1 cellular context compared by ENCODE assay signal in genomic region chr11:73058989-73059674, GRCh38.
TF ChIP-seq lines count a peak whose summit lies in the region.

No MANE protein-coding gene starts in this region.

TF ChIP-seq in IMR-90, 13 proteins besides CTCF, POLR2A, EP300 and RAD21 (continued from another document):
- no peak for TF ChIP-seq NFE2L2 (IDR thresholded peaks at IDR 0.05; ENCODE audit: low read depth, low read length)
- no peak for TF ChIP-seq RCOR1 (IDR thresholded peaks at IDR 0.05; ENCODE audit: insufficient replicate concordance, low read length)
- no peak for TF ChIP-seq USF2 (IDR thresholded peaks at IDR 0.05; ENCODE audit: low read depth, low read length)
- TF ChIP-seq CHD1 (IDR thresholded peaks at IDR 0.05; ENCODE audit: low read depth, low read length), result no peak
- no peak for TF ChIP-seq BHLHE40 (IDR thresholded peaks at IDR 0.05; ENCODE audit: low read depth, low read length)
- TF ChIP-seq MAFK (IDR thresholded peaks at IDR 0.05; ENCODE audit: low read depth, low read length), result no peak
